26 cellular contexts compared by ENCODE assay signal in genomic region chr11:132556316-132556715, GRCh38.
"Had no signal": no experiment of that assay in that cellular context is flagged by ENCODE, and none has a peak within 500 bp of the region (broad histone marks: within the 10 kb centered on the region; RNA-seq: fewer than 3 reads in every experiment).

No MANE protein-coding gene starts in this region.

- H3K27ac Mint-ChIP-seq: activated naive CD8-positive, alpha-beta T cell; activated T-helper 2 cell treated with anti-CD3 and anti-CD28 coated beads, Interferon-gamma antibody, Interleukin-2, Interleukin-4, amounts not matched to agents 10 μg/mL and 5 μg/mL and 100 μg/mL, durations not matched to agents 14 hours and 24 hours and 36 hours; natural killer cell treated with Interleukin-12 subunit alpha and Interleukin-12 subunit beta and Interleukin-15 and Interleukin-18, amount 100 ng/mL, for 72 hours; WTC11 had no signal

- H3K27ac ChIP-seq: adrenal gland, ascending aorta, brain microvascular endothelial cell, foreskin keratinocyte, prostate gland, testis, uterus had no signal

- H3K36me3 Mint-ChIP-seq: activated naive CD8-positive, alpha-beta T cell; natural killer cell treated with Interleukin-12 subunit alpha and Interleukin-12 subunit beta and Interleukin-15 and Interleukin-18, amount 100 ng/mL, for 72 hours had no signal

- H3K4me3 ChIP-seq: adrenal gland, ascending aorta, prostate gland, testis, uterus had no signal

- H3K4me3 Mint-ChIP-seq: activated naive CD8-positive, alpha-beta T cell; activated T-cell treated with anti-CD3 and anti-CD28 coated beads, Interleukin-2, amount 50 U/mL, for 4 hours; natural killer cell treated with Interleukin-12 subunit alpha and Interleukin-12 subunit beta and Interleukin-15 and Interleukin-18, amount 100 ng/mL, for 72 hours; WTC11 had no signal

- H3K27me3 ChIP-seq: adrenal gland, ascending aorta, brain microvascular endothelial cell, foreskin keratinocyte, testis, uterus had no signal

- ATAC-seq: activated T-cell treated with anti-CD3 and anti-CD28 coated beads, Interleukin-2, amount 50 U/mL, for 4 hours; foreskin keratinocyte; left lobe of liver; natural killer cell treated with Interleukin-12 subunit alpha and Interleukin-12 subunit beta and Interleukin-15 and Interleukin-18, amount 100 ng/mL, for 72 hours; WTC11 had no signal

- H3K9me3 ChIP-seq: ascending aorta, prostate gland, testis, uterus had no signal

- DNase-seq: activated CD4-positive, alpha-beta T cell treated with anti-CD3 and anti-CD28 coated beads, Interleukin-2, amount 50 U/mL, for 4 hours; activated CD8-positive, alpha-beta memory T cell treated with anti-CD3 and anti-CD28 coated beads for 24 hours; activated CD8-positive, alpha-beta memory T cell treated with anti-CD3 and anti-CD28 coated beads, Interleukin-2, amount 50 U/mL, for 4 hours; activated naive CD4-positive, alpha-beta T cell; activated T-cell treated with anti-CD3 and anti-CD28 coated beads, Interleukin-2, amount 50 U/mL, for 4 hours; adrenal gland; brain microvascular endothelial cell; caudate nucleus; dermis blood vessel endothelial cell; effector CD8-positive, alpha-beta T cell; erythroblast; foreskin keratinocyte; kidney; stimulated activated CD4-positive, alpha-beta T cell treated with anti-CD3 and anti-CD28 coated beads, Interleukin-2, amount 100 ng/mL, for 48 hours; stimulated activated CD8-positive, alpha-beta memory T cell treated with anti-CD3 and anti-CD28 coated beads, Interleukin-4, amount 100 ng/mL, for 48 hours; stimulated activated naive CD4-positive, alpha-beta T cell; testis; trophoblast cell; uterus had no signal

- H3K4me1 ChIP-seq: adrenal gland, ascending aorta, foreskin keratinocyte, prostate gland, testis, uterus had no signal

- H3K4me1 Mint-ChIP-seq: WTC11 had no signal

- H3K36me3 ChIP-seq: adrenal gland, ascending aorta, brain microvascular endothelial cell, prostate gland, uterus had no signal

- H3K27me3 Mint-ChIP-seq: activated naive CD8-positive, alpha-beta T cell; natural killer cell treated with Interleukin-12 subunit alpha and Interleukin-12 subunit beta and Interleukin-15 and Interleukin-18, amount 100 ng/mL, for 72 hours had no signal
